In genomic region chr2:29526587-29527586, GRCh38 we compare ENCODE assay signal across 1 cellular context.
TF ChIP-seq lines count a peak whose summit lies in the region.

No MANE protein-coding gene starts in this region.

TF ChIP-seq in SK-N-SH treated with all-trans-retinoic acid at 6 μM for 48 hours, 23 proteins besides CTCF, POLR2A, EP300 and RAD21 (continued from another document):
- TF ChIP-seq CREB5 (CRISPR knock-in tag; IDR thresholded peaks at IDR 0.05; ENCODE audit: low read depth) (no peak), ZFP30 (CRISPR knock-in tag; IDR thresholded peaks at IDR 0.05) (no peak)
